ENCODE assay signal across 16 cellular contexts in genomic region chr7:1945558-1945957, GRCh38.
A peak's percentile ranks its signal among the peaks of the same experiment; 100 is the strongest.
DNase-seq lines count a peak whose midpoint lies in the region; ATAC-seq lines count a peak whose summit lies in the region.
"Had no signal": no experiment of that assay in that cellular context is flagged by ENCODE, and none has a peak within 500 bp of the region (broad histone marks: within the 10 kb centered on the region; RNA-seq: fewer than 3 reads in every experiment).

No MANE protein-coding gene starts in this region.

- no peak for ATAC-seq in activated naive CD8-positive, alpha-beta T cell treated with anti-CD3 and anti-CD28 coated beads, Interleukin-2, amount 50 U/mL, for 24 hours
- ATAC-seq: Right ventricle myocardium inferior had no signal

- H3K4me2 ChIP-seq in BLaER1 = peak overlapping the region; percentile 100

- H3K36me3 Mint-ChIP-seq in activated naive CD8-positive, alpha-beta T cell = no peaks in the 10 kb centered on the region
- H3K36me3 Mint-ChIP-seq in activated naive CD8-positive, alpha-beta T cell treated with anti-CD3 and anti-CD28 coated beads, Interleukin-2, amount 50 U/mL, for 24 hours (ENCODE audit: low read depth) = no peaks in the 10 kb centered on the region
- H3K36me3 Mint-ChIP-seq in dendritic cell treated with granulocyte-macrophage colony-stimulating factor and Interleukin-4, amounts not matched to agents 40 ng/mL and 50 ng/mL, for 4 days (ENCODE audit: low read depth) = peaks cover 37% of the 10 kb centered on the region

- H3K4me3 ChIP-seq in BLaER1 = no peak overlapping the region
- H3K4me3 ChIP-seq: Peyer's patch had no signal

- peak overlapping the region; percentile 80 for H3K27ac ChIP-seq in BLaER1
- H3K27ac ChIP-seq: Peyer's patch had no signal

- peaks cover 54% of the 10 kb centered on the region for H3K36me3 ChIP-seq in BLaER1
- H3K36me3 ChIP-seq: Peyer's patch had no signal

- H3K27ac Mint-ChIP-seq in activated naive CD8-positive, alpha-beta T cell = peak overlapping the region; percentile 28
- H3K27ac Mint-ChIP-seq in activated naive CD8-positive, alpha-beta T cell treated with anti-CD3 and anti-CD28 coated beads, Interleukin-2, amount 50 U/mL, for 24 hours = no peak overlapping the region
- peak overlapping the region; percentile 31 for H3K27ac Mint-ChIP-seq in dendritic cell treated with granulocyte-macrophage colony-stimulating factor and Interleukin-4, amounts not matched to agents 40 ng/mL and 50 ng/mL, for 4 days

- H3K27me3 ChIP-seq in BLaER1 = no peaks in the 10 kb centered on the region
- H3K27me3 ChIP-seq: Peyer's patch had no signal

- H3K27me3 Mint-ChIP-seq in activated naive CD8-positive, alpha-beta T cell = no peaks in the 10 kb centered on the region
- H3K27me3 Mint-ChIP-seq in activated naive CD8-positive, alpha-beta T cell treated with anti-CD3 and anti-CD28 coated beads, Interleukin-2, amount 50 U/mL, for 24 hours = no peaks in the 10 kb centered on the region
- no peaks in the 10 kb centered on the region for H3K27me3 Mint-ChIP-seq in dendritic cell treated with granulocyte-macrophage colony-stimulating factor and Interleukin-4, amounts not matched to agents 40 ng/mL and 50 ng/mL, for 4 days

- H3K4me1 ChIP-seq in BLaER1 = peaks cover 94% of the 10 kb centered on the region

- H3K9me3 ChIP-seq in BLaER1 = no peaks in the 10 kb centered on the region
- H3K9me3 ChIP-seq: Peyer's patch had no signal

- intact Hi-C loops in dendritic cell treated with granulocyte-macrophage colony-stimulating factor and Interleukin-4, amounts not matched to agents 40 ng/mL and 50 ng/mL, for 4 days (cut with micrococcal nuclease) = no loop called here
- intact Hi-C loops in posterior vena cava (cut with DNase I) = no loop called here

- no peak overlapping the region for H3K9ac ChIP-seq in BLaER1

- peaks cover 77% of the 10 kb centered on the region for H4K20me1 ChIP-seq in BLaER1

- peaks cover 35% of the 10 kb centered on the region for H3K4me1 Mint-ChIP-seq in activated naive CD8-positive, alpha-beta T cell (ENCODE audit: low read depth)
- H3K4me1 Mint-ChIP-seq in activated naive CD8-positive, alpha-beta T cell treated with anti-CD3 and anti-CD28 coated beads, Interleukin-2, amount 50 U/mL, for 24 hours = peaks cover 29% of the 10 kb centered on the region
- H3K4me1 Mint-ChIP-seq in dendritic cell treated with granulocyte-macrophage colony-stimulating factor and Interleukin-4, amounts not matched to agents 40 ng/mL and 50 ng/mL, for 4 days (ENCODE audit: low read depth) = peaks cover 92% of the 10 kb centered on the region

- no peaks in the 10 kb centered on the region for H3K9me3 Mint-ChIP-seq in activated naive CD8-positive, alpha-beta T cell (ENCODE audit: low read depth)
- no peaks in the 10 kb centered on the region for H3K9me3 Mint-ChIP-seq in activated naive CD8-positive, alpha-beta T cell treated with anti-CD3 and anti-CD28 coated beads, Interleukin-2, amount 50 U/mL, for 24 hours
- H3K9me3 Mint-ChIP-seq in dendritic cell treated with granulocyte-macrophage colony-stimulating factor and Interleukin-4, amounts not matched to agents 40 ng/mL and 50 ng/mL, for 4 days = no peaks in the 10 kb centered on the region

- no peak for DNase-seq in activated naive CD8-positive, alpha-beta T cell treated with anti-CD3 and anti-CD28 coated beads, Interleukin-2, amount 50 U/mL, for 24 hours
- peak; percentile 66 for DNase-seq in posterior vena cava (ENCODE audit: low spot score)
- DNase-seq in NAMALWA (ENCODE audit: low spot score) = no peak
- no peak for DNase-seq in NCI-H187 treated with DMSO at 0.1 percent for 48 hours (lab: John Stamatoyannopoulos, UW)
- no peak for DNase-seq in anterior cingulate cortex (lab: John Stamatoyannopoulos, UW)
- DNase-seq: C1 segment of cervical spinal cord; MM.1S; NCI-H1092 treated with DMSO at 0.1 percent for 48 hours; NCI-H510A; NCI-H748 treated with DMSO at 0.1 percent for 48 hours; NK-92 treated with Interleukin-12 subunit alpha and Interleukin-12 subunit beta, amount 100 ng/mL, for 24 hours had no signal

- no peak overlapping the region for H3K4me3 Mint-ChIP-seq in activated naive CD8-positive, alpha-beta T cell
- H3K4me3 Mint-ChIP-seq in activated naive CD8-positive, alpha-beta T cell treated with anti-CD3 and anti-CD28 coated beads, Interleukin-2, amount 50 U/mL, for 24 hours = no peak overlapping the region
- peak overlapping the region; percentile 28 for H3K4me3 Mint-ChIP-seq in dendritic cell treated with granulocyte-macrophage colony-stimulating factor and Interleukin-4, amounts not matched to agents 40 ng/mL and 50 ng/mL, for 4 days
